Comparison of ENCODE assay signal across 1 cellular context in genomic region chr12:120686690-120687569, GRCh38.
TF ChIP-seq lines count a peak whose summit lies in the region.

A gene with protein sequence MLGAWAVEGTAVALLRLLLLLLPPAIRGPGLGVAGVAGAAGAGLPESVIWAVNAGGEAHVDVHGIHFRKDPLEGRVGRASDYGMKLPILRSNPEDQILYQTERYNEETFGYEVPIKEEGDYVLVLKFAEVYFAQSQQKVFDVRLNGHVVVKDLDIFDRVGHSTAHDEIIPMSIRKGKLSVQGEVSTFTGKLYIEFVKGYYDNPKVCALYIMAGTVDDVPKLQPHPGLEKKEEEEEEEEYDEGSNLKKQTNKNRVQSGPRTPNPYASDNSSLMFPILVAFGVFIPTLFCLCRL (plus strand): TSS chr12:120687149. CDS start chr12:120687297, 148 bp downstream.

TF ChIP-seq in HCT116, 20 proteins besides CTCF, POLR2A, EP300 and RAD21 (continued from another document):
- peak; percentile 82 for TF ChIP-seq MAX (IDR thresholded peaks at IDR 0.05)
- TF ChIP-seq FOSL1 (IDR thresholded peaks at IDR 0.05; ENCODE audit: low read depth) = peak; percentile 41; the same call in 1 of the 2 replicates
- peak; percentile 42 for TF ChIP-seq TCF7L2 (IDR thresholded peaks at IDR 0.05; ENCODE audit: borderline replicate concordance, extremely low read depth, insufficient read depth, insufficient read length)
- peak; percentile 85 for TF ChIP-seq EGR1 (IDR thresholded peaks at IDR 0.05; ENCODE audit: low read depth)
- peak; percentile 83 for TF ChIP-seq SP1 (IDR thresholded peaks at IDR 0.05; ENCODE audit: low read depth)
- no peak for TF ChIP-seq JUND (IDR thresholded peaks at IDR 0.05)
- TF ChIP-seq ELF1 (IDR thresholded peaks at IDR 0.05; ENCODE audit: borderline replicate concordance, low read depth) = peak; percentile 92
- peak; percentile 82; the same call in 1 of the 2 replicates for TF ChIP-seq ZFX (IDR thresholded peaks at IDR 0.05)
- TF ChIP-seq ZNF274 (IDR thresholded peaks at IDR 0.05; ENCODE audit: low read depth, low read length) = no peak
- TF ChIP-seq CBX3 (IDR thresholded peaks at IDR 0.05; ENCODE audit: low read depth) = peak; percentile 86
